10 cellular contexts compared by ENCODE assay signal in the genomic region with DNA sequence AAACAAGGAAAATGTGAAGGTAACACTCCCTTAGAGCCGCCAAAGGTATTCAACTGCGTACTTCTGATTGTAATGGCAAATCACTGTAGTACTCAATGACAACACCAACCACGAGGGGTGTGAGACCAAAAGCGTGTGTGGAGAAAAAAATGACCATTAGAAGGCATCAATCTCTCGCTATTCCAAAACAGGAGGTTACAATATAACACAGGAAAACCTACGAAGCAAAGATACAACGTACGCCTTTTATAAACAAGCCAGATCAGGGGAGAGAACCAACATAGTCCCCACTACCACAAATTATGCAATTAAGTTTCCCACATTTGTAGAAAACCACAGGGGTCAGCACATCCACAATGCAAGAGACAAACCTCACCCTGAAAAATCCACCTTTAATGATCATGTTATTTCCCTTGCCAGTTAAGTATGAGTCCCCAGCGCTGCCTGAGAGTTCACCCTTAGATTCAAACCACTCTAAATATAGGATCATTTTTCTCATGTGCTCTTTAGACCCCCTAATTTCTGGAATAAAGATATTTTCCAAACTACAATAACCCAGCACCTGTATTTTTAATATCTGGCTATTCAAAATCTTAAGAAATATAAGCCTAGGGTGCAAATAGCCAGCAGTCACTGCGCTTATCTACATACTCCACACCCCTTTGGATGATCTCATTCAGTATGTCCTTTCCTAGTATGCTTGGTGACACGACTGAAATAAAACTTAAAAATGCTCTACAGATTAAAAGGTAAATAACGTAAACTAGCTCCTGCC. TPM values are rescaled to one million over a fixed set of nuclear protein-coding genes. Genes with fewer than 3 reads are reported as not detected.
A peak's percentile ranks its signal among the peaks of the same experiment; 100 is the strongest.
DNase-seq lines count a peak whose midpoint lies in the region; ATAC-seq and TF ChIP-seq lines count a peak whose summit lies in the region.
"Had no signal": no experiment of that assay in that cellular context is flagged by ENCODE, and none has a peak within 500 bp of the region (broad histone marks: within the 10 kb centered on the region; RNA-seq: fewer than 3 reads in every experiment).

No MANE protein-coding gene starts in this region.

- H3K9ac ChIP-seq in endodermal cell (ENCODE audit: extremely low read depth, low read length, poor library complexity, severe bottlenecking) = no peak overlapping the region
- H3K9ac ChIP-seq: BLaER1 had no signal

- no peaks in the 10 kb centered on the region for H3K4me1 Mint-ChIP-seq in activated T-cell treated with anti-CD3 and anti-CD28 coated beads, Interleukin-2, amount 50 U/mL, for 72 hours (ENCODE audit: low read depth)
- peaks cover 4% of the 10 kb centered on the region for H3K4me1 Mint-ChIP-seq in endodermal cell
- no peaks in the 10 kb centered on the region for H3K4me1 Mint-ChIP-seq in stimulated activated memory B cell treated with anti-CD40 and anti-IgM and Interleukin-4, amounts not matched to agents 10 μg/mL and 1 μg/mL and 100 μg/mL, for 72 hours

- no peak overlapping the region for H3K4me3 ChIP-seq in endodermal cell (ENCODE audit: low read length)
- H3K4me3 ChIP-seq: BLaER1, hepatocyte had no signal

- H3K27ac Mint-ChIP-seq in activated T-cell treated with anti-CD3 and anti-CD28 coated beads, Interleukin-2, amount 50 U/mL, for 72 hours = no peak overlapping the region
- peak overlapping the region; percentile 72 for H3K27ac Mint-ChIP-seq in endodermal cell
- H3K27ac Mint-ChIP-seq in stimulated activated memory B cell treated with anti-CD40 and anti-IgM and Interleukin-4, amounts not matched to agents 10 μg/mL and 1 μg/mL and 100 μg/mL, for 72 hours = peak overlapping the region; percentile 74

- no peaks in the 10 kb centered on the region for H3K36me3 ChIP-seq in endodermal cell (ENCODE audit: control insufficient read depth, insufficient read depth, low read length)
- H3K36me3 ChIP-seq: BLaER1 had no signal

- H3K4me1 ChIP-seq in endodermal cell (ENCODE audit: control insufficient read depth, insufficient read depth, low read length) = no peaks in the 10 kb centered on the region

- H3K27ac ChIP-seq in endodermal cell (ENCODE audit: low read depth, low read length) = no peak overlapping the region
- H3K27ac ChIP-seq: BLaER1, hepatocyte had no signal

- 87% methylated on average over 9 to 12 of the region's 12 CpGs for WGBS in endodermal cell (ENCODE audit: insufficient coverage in 1 of 2, insufficient read length in 1 of 2), 2 experiments

- TF ChIP-seq CTCF in endodermal cell (conservative IDR thresholded peaks at IDR 0.05) = no peak

- ATAC-seq in activated T-cell treated with anti-CD3 and anti-CD28 coated beads, Interleukin-2, amount 50 U/mL, for 72 hours (replicated peaks in 1 of 2) = peak; percentile 13 to 60
- ATAC-seq in stimulated activated memory B cell treated with anti-CD40 and anti-IgM and Interleukin-4, amounts not matched to agents 10 μg/mL and 1 μg/mL and 100 μg/mL, for 72 hours = peak; percentile 79
- ATAC-seq in GM18517 (IDR thresholded peaks at IDR 0.05; ENCODE audit: unreplicated experiment) = no peak

- no peaks in the 10 kb centered on the region for H3K27me3 ChIP-seq in endodermal cell (ENCODE audit: control insufficient read depth, insufficient read depth, low read length, poor library complexity, severe bottlenecking)
- H3K27me3 ChIP-seq: BLaER1, hepatocyte had no signal

- H3K36me3 Mint-ChIP-seq in activated T-cell treated with anti-CD3 and anti-CD28 coated beads, Interleukin-2, amount 50 U/mL, for 72 hours (ENCODE audit: insufficient read depth in 2 of 2) = no peaks in the 10 kb centered on the region
- no peaks in the 10 kb centered on the region for H3K36me3 Mint-ChIP-seq in endodermal cell (ENCODE audit: low read depth)
- H3K36me3 Mint-ChIP-seq in stimulated activated memory B cell treated with anti-CD40 and anti-IgM and Interleukin-4, amounts not matched to agents 10 μg/mL and 1 μg/mL and 100 μg/mL, for 72 hours = no peaks in the 10 kb centered on the region

- no peak overlapping the region for H3K4me3 Mint-ChIP-seq in activated T-cell treated with anti-CD3 and anti-CD28 coated beads, Interleukin-2, amount 50 U/mL, for 72 hours
- H3K4me3 Mint-ChIP-seq in endodermal cell = no peak overlapping the region
- peak overlapping the region; percentile 8 for H3K4me3 Mint-ChIP-seq in stimulated activated memory B cell treated with anti-CD40 and anti-IgM and Interleukin-4, amounts not matched to agents 10 μg/mL and 1 μg/mL and 100 μg/mL, for 72 hours

- no peaks in the 10 kb centered on the region for H3K27me3 Mint-ChIP-seq in activated T-cell treated with anti-CD3 and anti-CD28 coated beads, Interleukin-2, amount 50 U/mL, for 72 hours (ENCODE audit: low read depth)
- no peaks in the 10 kb centered on the region for H3K27me3 Mint-ChIP-seq in endodermal cell (ENCODE audit: insufficient read depth)
- no peaks in the 10 kb centered on the region for H3K27me3 Mint-ChIP-seq in stimulated activated memory B cell treated with anti-CD40 and anti-IgM and Interleukin-4, amounts not matched to agents 10 μg/mL and 1 μg/mL and 100 μg/mL, for 72 hours

- no peaks in the 10 kb centered on the region for H3K9me3 ChIP-seq in endodermal cell (ENCODE audit: control insufficient read depth, low read length)
- H3K9me3 ChIP-seq: BLaER1 had no signal

- no peak for DNase-seq in activated T-cell treated with anti-CD3 and anti-CD28 coated beads, Interleukin-2, amount 50 U/mL, for 72 hours
- no peak for DNase-seq in activated T-cell treated with anti-CD3 and anti-CD28 coated beads for 4 hours
- peak; percentile 22 for DNase-seq in NCI-H748 treated with DMSO at 0.1 percent for 48 hours (lab: John Stamatoyannopoulos, UW)
- peak; percentile 71 for DNase-seq in endodermal cell
- no peak for DNase-seq in LoVo (ENCODE audit: low spot score)
- no peak for DNase-seq in NCI-H69 (lab: John Stamatoyannopoulos, UW)

- H3K9me3 Mint-ChIP-seq in activated T-cell treated with anti-CD3 and anti-CD28 coated beads, Interleukin-2, amount 50 U/mL, for 72 hours = no peaks in the 10 kb centered on the region
- H3K9me3 Mint-ChIP-seq in endodermal cell = no peaks in the 10 kb centered on the region
- H3K9me3 Mint-ChIP-seq in stimulated activated memory B cell treated with anti-CD40 and anti-IgM and Interleukin-4, amounts not matched to agents 10 μg/mL and 1 μg/mL and 100 μg/mL, for 72 hours = no peaks in the 10 kb centered on the region

RNA-seq across cellular contexts. Expression of a gene that starts 12.4 kb away (rescaled TPM):
- total RNA-seq in activated T-cell treated with anti-CD3 and anti-CD28 coated beads, Interleukin-2, amount 50 U/mL, for 72 hours = under 1 TPM; 0.46 to 0.84 TPM
- under 1 TPM; 0.09 to 0.18 TPM for total RNA-seq in endodermal cell
- 0.32 TPM for polyA plus RNA-seq in endodermal cell (2013, experiment 1 of 2)
- polyA plus RNA-seq in endodermal cell (2013, experiment 2 of 2) = 0.62 TPM
- polyA plus RNA-seq: hepatocyte had no signal

RNA-seq across cellular contexts. Expression of a gene that starts 13.0 kb away (rescaled TPM):
- 100 to 1,000 TPM in 1 of 2 donors, 10 to 100 TPM in 1; 81.2 to 105 TPM for total RNA-seq in activated T-cell treated with anti-CD3 and anti-CD28 coated beads, Interleukin-2, amount 50 U/mL, for 72 hours
- 10 to 100 TPM; 18.0 to 26.5 TPM for total RNA-seq in endodermal cell
- polyA plus RNA-seq in endodermal cell (2013, experiment 1 of 2) = 26.4 TPM
- polyA plus RNA-seq in endodermal cell (2013, experiment 2 of 2) = 29.8 TPM

Comparison
In these comparisons a context has a peak if more than half of its experiments do, and no peak if none do; other contexts are left out.
1. DNase-seq: peak in NCI-H748 treated with DMSO at 0.1 percent for 48 hours (single experiment) and endodermal cell (single experiment); none in activated T-cell treated with anti-CD3 and anti-CD28 coated beads, Interleukin-2, amount 50 U/mL, for 72 hours (0 of 2), activated T-cell treated with anti-CD3 and anti-CD28 coated beads for 4 hours (single experiment), LoVo (single experiment) and NCI-H69 (single experiment).